Comparison of ENCODE assay signal across 17 cellular contexts in genomic region chr9:133884907-133885744, GRCh38.
A peak's percentile ranks its signal among the peaks of the same experiment; 100 is the strongest.
DNase-seq lines count a peak whose midpoint lies in the region; ATAC-seq and TF ChIP-seq lines count a peak whose summit lies in the region.
"Had no signal": no experiment of that assay in that cellular context is flagged by ENCODE, and none has a peak within 500 bp of the region (broad histone marks: within the 10 kb centered on the region; RNA-seq: fewer than 3 reads in every experiment).

No MANE protein-coding gene starts in this region.

- H3K27me3 ChIP-seq in adrenal gland, result no peaks in the 10 kb centered on the region
- no peaks in the 10 kb centered on the region for H3K27me3 ChIP-seq in right lobe of liver

- H3K36me3 ChIP-seq in adrenal gland (replicated peaks in 1 of 2) (no peaks in the 10 kb centered on the region), right lobe of liver (no peaks in the 10 kb centered on the region)

- intact Hi-C loops in adrenal gland (cut with DNase I), result no loop called here
- intact Hi-C loops in right lobe of liver (cut with DNase I), result loop anchor here in 1 of 2 donors (10.0 kb wide), 1 partner anchor 90 kb away; no protein-coding TSS in a partner anchor

- H3K27ac ChIP-seq in adrenal gland (peak overlapping the region; percentile 71 to 92 (median 77)), right lobe of liver (peak overlapping the region in 2 of 3 donors; percentile 91 to 93)

- WGBS in adrenal gland, 4 donors, result 43 to 57% (median 49%) methylated on average over 14 to 19 of the region's 19 CpGs
- WGBS in right lobe of liver (ENCODE audit: insufficient coverage, low coverage, low lambda C conversion rate, missing lambda C conversion rate), result 29% methylated on average over 15 of the region's 19 CpGs

- ATAC-seq in right lobe of liver (peak; percentile 40 to 56 (median 48)), HG03342 (IDR thresholded peaks at IDR 0.05; ENCODE audit: unreplicated experiment) (no peak), GM18502 (IDR thresholded peaks at IDR 0.05; ENCODE audit: poor library complexity, unreplicated experiment) (no peak)
- ATAC-seq: CD8-positive, alpha-beta T cell; SK-N-SH treated with all-trans-retinoic acid at 6 μM for 48 hours had no signal

- no peaks in the 10 kb centered on the region for H3K9me3 Mint-ChIP-seq in progenitor cell of endocrine pancreas (ENCODE audit: low read depth)
- H3K9me3 Mint-ChIP-seq: CD8-positive, alpha-beta T cell had no signal

- H3K9me3 ChIP-seq in adrenal gland (replicated peaks in 1 of 3) (no peaks in the 10 kb centered on the region), right lobe of liver (no peaks in the 10 kb centered on the region)

- H3K4me3 Mint-ChIP-seq in progenitor cell of endocrine pancreas (ENCODE audit: low read depth), result no peak overlapping the region
- H3K4me3 Mint-ChIP-seq: CD8-positive, alpha-beta T cell had no signal

- TF ChIP-seq CTCF in adrenal gland (IDR thresholded peaks at IDR 0.05), result no peak
- no peak for TF ChIP-seq CTCF in right lobe of liver (IDR thresholded peaks at IDR 0.05)
- TF ChIP-seq CTCF in progenitor cell of endocrine pancreas (IDR thresholded peaks at IDR 0.05; ENCODE audit: unreplicated experiment), result no peak

- no peaks in the 10 kb centered on the region for H3K36me3 Mint-ChIP-seq in progenitor cell of endocrine pancreas (ENCODE audit: insufficient read depth)
- H3K36me3 Mint-ChIP-seq: CD8-positive, alpha-beta T cell had no signal

- H3K4me3 ChIP-seq in adrenal gland, result no peak overlapping the region
- H3K4me3 ChIP-seq in right lobe of liver, result peak overlapping the region in 2 of 3 donors; percentile 14 to 38

- H3K4me1 Mint-ChIP-seq in progenitor cell of endocrine pancreas (ENCODE audit: low read depth), result peaks cover 63% of the 10 kb centered on the region

- H3K27ac Mint-ChIP-seq in progenitor cell of endocrine pancreas, result peak overlapping the region; percentile 53
- H3K27ac Mint-ChIP-seq: CD8-positive, alpha-beta T cell had no signal

- H3K27me3 Mint-ChIP-seq in progenitor cell of endocrine pancreas, result no peaks in the 10 kb centered on the region

- peak in 1 of 2 donors; percentile 54 for TF ChIP-seq POLR2A in adrenal gland (IDR thresholded peaks at IDR 0.05)
- peak; percentile 18 for TF ChIP-seq POLR2A in right lobe of liver (IDR thresholded peaks at IDR 0.05)

- H3K4me1 ChIP-seq in adrenal gland (replicated peaks in 1 of 2), result peaks cover 18 to 65% of the 10 kb centered on the region in 2 donors
- peaks cover 3 to 99% (median 53%) of the 10 kb centered on the region in 4 donors for H3K4me1 ChIP-seq in right lobe of liver

- peak; percentile 19 for DNase-seq in NCI-H69 (lab: John Stamatoyannopoulos, UW)
- DNase-seq in adrenal gland, result peak; percentile 66 to 93 (median 91)
- peak; percentile 67 to 86 (median 86) for DNase-seq in right lobe of liver
- no peak for DNase-seq in progenitor cell of endocrine pancreas (ENCODE audit: low spot score, unreplicated experiment)
- no peak for DNase-seq in DMS 273 (lab: John Stamatoyannopoulos, UW; ENCODE audit: unreplicated experiment)
- DNase-seq in NCI-H1694 (lab: John Stamatoyannopoulos, UW), result no peak
- DNase-seq: AML-193, DMS 273 treated with DMSO at 0.1 percent for 48 hours, H7, NCI-H1436 treated with DMSO at 0.1 percent for 48 hours, NCI-H2081 treated with DMSO at 0.1 percent for 48 hours, NCI-H345, Right ventricle myocardium superior had no signal

Comparison
In these comparisons a context has a peak if more than half of its experiments do, and no peak if none do; other contexts are left out.
1. DNase-seq: peak in NCI-H69 (single experiment), adrenal gland (7 of 7) and right lobe of liver (3 of 3); none in progenitor cell of endocrine pancreas (single experiment), DMS 273 (single experiment) and NCI-H1694 (single experiment).
2. H3K4me3 ChIP-seq: peak in right lobe of liver (2 of 3); none in adrenal gland (0 of 4).
3. ATAC-seq: peak in right lobe of liver (4 of 4); none in HG03342 (single experiment) and GM18502 (single experiment).